Comparison of ENCODE assay signal across 1 cellular context in genomic region chr5:74766887-74767578, GRCh38.
A peak's percentile ranks its signal among the peaks of the same experiment; 100 is the strongest.
TF ChIP-seq lines count a peak whose summit lies in the region.

A gene with protein sequence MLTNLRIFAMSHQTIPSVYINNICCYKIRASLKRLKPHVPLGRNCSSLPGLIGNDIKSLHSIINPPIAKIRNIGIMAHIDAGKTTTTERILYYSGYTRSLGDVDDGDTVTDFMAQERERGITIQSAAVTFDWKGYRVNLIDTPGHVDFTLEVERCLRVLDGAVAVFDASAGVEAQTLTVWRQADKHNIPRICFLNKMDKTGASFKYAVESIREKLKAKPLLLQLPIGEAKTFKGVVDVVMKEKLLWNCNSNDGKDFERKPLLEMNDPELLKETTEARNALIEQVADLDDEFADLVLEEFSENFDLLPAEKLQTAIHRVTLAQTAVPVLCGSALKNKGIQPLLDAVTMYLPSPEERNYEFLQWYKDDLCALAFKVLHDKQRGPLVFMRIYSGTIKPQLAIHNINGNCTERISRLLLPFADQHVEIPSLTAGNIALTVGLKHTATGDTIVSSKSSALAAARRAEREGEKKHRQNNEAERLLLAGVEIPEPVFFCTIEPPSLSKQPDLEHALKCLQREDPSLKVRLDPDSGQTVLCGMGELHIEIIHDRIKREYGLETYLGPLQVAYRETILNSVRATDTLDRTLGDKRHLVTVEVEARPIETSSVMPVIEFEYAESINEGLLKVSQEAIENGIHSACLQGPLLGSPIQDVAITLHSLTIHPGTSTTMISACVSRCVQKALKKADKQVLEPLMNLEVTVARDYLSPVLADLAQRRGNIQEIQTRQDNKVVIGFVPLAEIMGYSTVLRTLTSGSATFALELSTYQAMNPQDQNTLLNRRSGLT (minus strand): TSS chr5:74767117. CDS start chr5:74763742, 3,375 bp downstream.
TSS of gene NSA2 (plus strand) at chr5:74767249. CDS start at chr5:74767361, 112 bp downstream.

TF ChIP-seq in GM12878, 131 proteins besides CTCF, POLR2A, EP300 and RAD21 (continued from another document and continues in another):
- TF ChIP-seq, protein P1, sequence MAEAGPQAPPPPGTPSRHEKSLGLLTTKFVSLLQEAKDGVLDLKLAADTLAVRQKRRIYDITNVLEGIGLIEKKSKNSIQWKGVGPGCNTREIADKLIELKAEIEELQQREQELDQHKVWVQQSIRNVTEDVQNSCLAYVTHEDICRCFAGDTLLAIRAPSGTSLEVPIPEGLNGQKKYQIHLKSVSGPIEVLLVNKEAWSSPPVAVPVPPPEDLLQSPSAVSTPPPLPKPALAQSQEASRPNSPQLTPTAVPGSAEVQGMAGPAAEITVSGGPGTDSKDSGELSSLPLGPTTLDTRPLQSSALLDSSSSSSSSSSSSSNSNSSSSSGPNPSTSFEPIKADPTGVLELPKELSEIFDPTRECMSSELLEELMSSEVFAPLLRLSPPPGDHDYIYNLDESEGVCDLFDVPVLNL (IDR thresholded peaks at IDR 0.05; ENCODE audit: low read depth, low read length): no peak
- TF ChIP-seq NBN (IDR thresholded peaks at IDR 0.05) (peak; percentile 79; the same call in 1 of the 2 replicates), BMI1 (IDR thresholded peaks at IDR 0.05; ENCODE audit: borderline replicate concordance) (no peak), IKZF2 (IDR thresholded peaks at IDR 0.05) (no peak; a peak in 1 of 4 replicates), BHLHE40 (IDR thresholded peaks at IDR 0.05; ENCODE audit: borderline replicate concordance in 1 of 2, low read depth in 2 of 2, low read length in 1 of 2) (peak; percentile 3 to 22; a peak in 1 of 4 replicates), SUPT20H (IDR thresholded peaks at IDR 0.05; ENCODE audit: borderline replicate concordance, control insufficient read depth, low read depth, low read length) (no peak), PAX8 (IDR thresholded peaks at IDR 0.05) (no peak), NR2C2 (IDR thresholded peaks at IDR 0.05; ENCODE audit: borderline replicate concordance, control insufficient read depth, insufficient read length, low read depth) (no peak), USF1 (IDR thresholded peaks at IDR 0.05; ENCODE audit: borderline replicate concordance, extremely low read length, insufficient read depth, low read depth, low read length) (peak; percentile 7), NFIC (IDR thresholded peaks at IDR 0.05; ENCODE audit: low read depth, low read length) (no peak), EZH2 (IDR thresholded peaks at IDR 0.05; ENCODE audit: borderline replicate concordance, control insufficient read depth, low read depth, low read length) (no peak), ZBTB40 (IDR thresholded peaks at IDR 0.05; ENCODE audit: borderline replicate concordance) (peak; percentile 100), FOXK2 (IDR thresholded peaks at IDR 0.05) (no peak; the same call in 1 of the 2 replicates), TCF12 (IDR thresholded peaks at IDR 0.05; ENCODE audit: low read depth, low read length) (no peak), PKNOX1 (IDR thresholded peaks at IDR 0.05) (peak; percentile 75; the same call in 1 of the 2 replicates), MTA3 (IDR thresholded peaks at IDR 0.05; ENCODE audit: borderline replicate concordance, low read length) (no peak; the same call in 1 of the 2 replicates), SREBF2 (IDR thresholded peaks at IDR 0.05; ENCODE audit: low read length) (peak; percentile 67; the same call in 1 of the 2 replicates), NKRF (conservative IDR thresholded peaks at IDR 0.05) (peak; percentile 86), ZNF217 (IDR thresholded peaks at IDR 0.05) (no peak), MTA2 (IDR thresholded peaks at IDR 0.05; ENCODE audit: low read depth) (no peak), CHD1 (IDR thresholded peaks at IDR 0.05; ENCODE audit: low read depth, low read length) (no peak), TAF1 (IDR thresholded peaks at IDR 0.05; ENCODE audit: borderline replicate concordance, low read depth, low read length) (peak; percentile 76; the same call in 1 of the 2 replicates), KDM1A (IDR thresholded peaks at IDR 0.05; ENCODE audit: borderline replicate concordance) (no peak), ZNF384 (IDR thresholded peaks at IDR 0.05; ENCODE audit: borderline replicate concordance, low read depth, low read length) (no peak), TARDBP (IDR thresholded peaks at IDR 0.05; ENCODE audit: borderline replicate concordance) (0 out of 2 replicates have a peak, but pooled peaks have one; percentile 57), ATF2 (IDR thresholded peaks at IDR 0.05; ENCODE audit: low read length) (no peak), CEBPB (IDR thresholded peaks at IDR 0.05; ENCODE audit: borderline replicate concordance in 1 of 2, low read depth in 2 of 2, low read length in 2 of 2) (no peak), MYB (IDR thresholded peaks at IDR 0.05; ENCODE audit: borderline replicate concordance, low read depth, low read length) (no peak), CEBPZ (IDR thresholded peaks at IDR 0.05; ENCODE audit: low read depth, low read length) (peak; percentile 44; the same call in 1 of the 2 replicates), CREB1 (IDR thresholded peaks at IDR 0.05; ENCODE audit: low read depth) (peak; percentile 75)
- TF ChIP-seq, protein P2, sequence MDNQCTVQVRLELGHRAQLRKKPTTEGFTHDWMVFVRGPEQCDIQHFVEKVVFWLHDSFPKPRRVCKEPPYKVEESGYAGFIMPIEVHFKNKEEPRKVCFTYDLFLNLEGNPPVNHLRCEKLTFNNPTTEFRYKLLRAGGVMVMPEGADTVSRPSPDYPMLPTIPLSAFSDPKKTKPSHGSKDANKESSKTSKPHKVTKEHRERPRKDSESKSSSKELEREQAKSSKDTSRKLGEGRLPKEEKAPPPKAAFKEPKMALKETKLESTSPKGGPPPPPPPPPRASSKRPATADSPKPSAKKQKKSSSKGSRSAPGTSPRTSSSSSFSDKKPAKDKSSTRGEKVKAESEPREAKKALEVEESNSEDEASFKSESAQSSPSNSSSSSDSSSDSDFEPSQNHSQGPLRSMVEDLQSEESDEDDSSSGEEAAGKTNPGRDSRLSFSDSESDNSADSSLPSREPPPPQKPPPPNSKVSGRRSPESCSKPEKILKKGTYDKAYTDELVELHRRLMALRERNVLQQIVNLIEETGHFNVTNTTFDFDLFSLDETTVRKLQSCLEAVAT (IDR thresholded peaks at IDR 0.05): peak; percentile 36; the same call in 1 of the 2 replicates
- TF ChIP-seq, protein P3, sequence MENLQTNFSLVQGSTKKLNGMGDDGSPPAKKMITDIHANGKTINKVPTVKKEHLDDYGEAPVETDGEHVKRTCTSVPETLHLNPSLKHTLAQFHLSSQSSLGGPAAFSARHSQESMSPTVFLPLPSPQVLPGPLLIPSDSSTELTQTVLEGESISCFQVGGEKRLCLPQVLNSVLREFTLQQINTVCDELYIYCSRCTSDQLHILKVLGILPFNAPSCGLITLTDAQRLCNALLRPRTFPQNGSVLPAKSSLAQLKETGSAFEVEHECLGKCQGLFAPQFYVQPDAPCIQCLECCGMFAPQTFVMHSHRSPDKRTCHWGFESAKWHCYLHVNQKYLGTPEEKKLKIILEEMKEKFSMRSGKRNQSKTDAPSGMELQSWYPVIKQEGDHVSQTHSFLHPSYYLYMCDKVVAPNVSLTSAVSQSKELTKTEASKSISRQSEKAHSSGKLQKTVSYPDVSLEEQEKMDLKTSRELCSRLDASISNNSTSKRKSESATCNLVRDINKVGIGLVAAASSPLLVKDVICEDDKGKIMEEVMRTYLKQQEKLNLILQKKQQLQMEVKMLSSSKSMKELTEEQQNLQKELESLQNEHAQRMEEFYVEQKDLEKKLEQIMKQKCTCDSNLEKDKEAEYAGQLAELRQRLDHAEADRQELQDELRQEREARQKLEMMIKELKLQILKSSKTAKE (IDR thresholded peaks at IDR 0.05; ENCODE audit: low read depth, poor library complexity, severe bottlenecking): peak; percentile 11
